Comparison of ENCODE assay signal across 12 cellular contexts in genomic region chr5:142686210-142686734, GRCh38. TPM values are rescaled to one million over a fixed set of nuclear protein-coding genes. Genes with fewer than 3 reads are reported as not detected.
DNase-seq lines count a peak whose midpoint lies in the region; ATAC-seq and TF ChIP-seq lines count a peak whose summit lies in the region.
"Had no signal": no experiment of that assay in that cellular context is flagged by ENCODE, and none has a peak within 500 bp of the region (broad histone marks: within the 10 kb centered on the region; RNA-seq: fewer than 3 reads in every experiment).

No MANE protein-coding gene starts in this region.

- H3K36me3 ChIP-seq in mesodermal cell (ENCODE audit: control insufficient read depth, insufficient read depth, low read length), result no peaks in the 10 kb centered on the region
- H3K36me3 ChIP-seq in thyroid gland, result no peaks in the 10 kb centered on the region
- no peaks in the 10 kb centered on the region for H3K36me3 ChIP-seq in CD8-positive, alpha-beta T cell (ENCODE audit: insufficient read depth, low read length)
- H3K36me3 ChIP-seq: HAP-1 had no signal

- H3K27me3 ChIP-seq in thyroid gland, result no peaks in the 10 kb centered on the region
- no peaks in the 10 kb centered on the region for H3K27me3 ChIP-seq in CD8-positive, alpha-beta T cell (ENCODE audit: insufficient read depth, low read length)

- H3K9me3 ChIP-seq in mesodermal cell (ENCODE audit: control insufficient read depth, low read length) (no peaks in the 10 kb centered on the region), thyroid gland (no peaks in the 10 kb centered on the region)
- no peaks in the 10 kb centered on the region for H3K9me3 ChIP-seq in CD8-positive, alpha-beta T cell (ENCODE audit: low read length)
- H3K9me3 ChIP-seq: HAP-1 had no signal

- H3K4me3 ChIP-seq in epithelial cell of esophagus (ENCODE audit: low read length), result no peak overlapping the region
- H3K4me3 ChIP-seq in mesodermal cell (ENCODE audit: extremely low read depth, insufficient read depth, low read length, poor library complexity, severe bottlenecking), result no peak overlapping the region
- H3K4me3 ChIP-seq in thyroid gland (replicated peaks in 1 of 3), result no peak overlapping the region
- H3K4me3 ChIP-seq in CD8-positive, alpha-beta T cell (ENCODE audit: low read depth, low read length), result no peak overlapping the region
- H3K4me3 ChIP-seq: HAP-1 had no signal

- no peaks in the 10 kb centered on the region for H3K36me3 Mint-ChIP-seq in CD8-positive, alpha-beta T cell

- H3K4me1 ChIP-seq in mesodermal cell (ENCODE audit: control insufficient read depth, insufficient read depth, low read length, poor library complexity, severe bottlenecking) (peaks cover 24% of the 10 kb centered on the region), thyroid gland (peaks cover 11 to 30% of the 10 kb centered on the region in 2 donors)
- no peaks in the 10 kb centered on the region for H3K4me1 ChIP-seq in CD8-positive, alpha-beta T cell (ENCODE audit: insufficient read depth, low read length)

- TF ChIP-seq POLR2A in thyroid gland (IDR thresholded peaks at IDR 0.05), result no peak

- no peak overlapping the region for H3K4me3 Mint-ChIP-seq in CD8-positive, alpha-beta T cell

- H3K27me3 Mint-ChIP-seq in CD8-positive, alpha-beta T cell (ENCODE audit: low read depth), result peaks cover 8% of the 10 kb centered on the region

- POLR2A ChIA-PET in CD8-positive, alpha-beta T cell (lab: Charles Lee), result no interaction called here

- ATAC-seq in SK-N-SH treated with all-trans-retinoic acid at 6 μM for 48 hours (peak; percentile 44), HG03175 (IDR thresholded peaks at IDR 0.05; ENCODE audit: unreplicated experiment) (no peak)
- ATAC-seq in CD8-positive, alpha-beta T cell, result no peak

- DNase-seq in epithelial cell of esophagus (ENCODE audit: low read depth) (peak; percentile 66), thyroid gland (peak; percentile 35 to 48), NCI-H774 (lab: John Stamatoyannopoulos, UW) (no peak)
- no peak for DNase-seq in CD8-positive, alpha-beta T cell
- DNase-seq: activated CD4-positive, alpha-beta T cell treated with anti-CD3 and anti-CD28 coated beads, Interleukin-2, amount 50 U/mL, for 1 hour; Kasumi-1; NCI-H226 had no signal

- H3K4me1 Mint-ChIP-seq in CD8-positive, alpha-beta T cell (ENCODE audit: low read depth), result no peaks in the 10 kb centered on the region

- no peak overlapping the region for H3K27ac Mint-ChIP-seq in CD8-positive, alpha-beta T cell

- intact Hi-C loops in thyroid gland (cut with DNase I), result no loop called here
- intact Hi-C loops in CD8-positive, alpha-beta T cell (cut with DNase I, micrococcal nuclease), result no loop called here

- 57 to 69% methylated on average over 6 to 7 of the region's 11 CpGs for WGBS in mesodermal cell (ENCODE audit: insufficient coverage in 2 of 2), 2 experiments
- 41 to 48% methylated on average over 7 to 11 of the region's 11 CpGs for WGBS in thyroid gland, 2 donors

- H3K27ac ChIP-seq in mesodermal cell (ENCODE audit: low read depth, low read length, severe bottlenecking) (peak overlapping the region; percentile 64), thyroid gland (peak overlapping the region in 1 of 3 donors; percentile 45)
- H3K27ac ChIP-seq in CD8-positive, alpha-beta T cell (ENCODE audit: low read depth, low read length), result no peak overlapping the region

- no peak for TF ChIP-seq CTCF in epithelial cell of esophagus (IDR thresholded peaks at IDR 0.05; ENCODE audit: insufficient read depth, low read depth, low read length, missing control alignments)
- TF ChIP-seq CTCF in thyroid gland (IDR thresholded peaks at IDR 0.05), result no peak
- TF ChIP-seq CTCF in CD8-positive, alpha-beta T cell (IDR thresholded peaks at IDR 0.05), result no peak

- CTCF ChIA-PET in CD8-positive, alpha-beta T cell (lab: Charles Lee), result interaction anchor here (1.1 to 1.9 kb wide), 3 partner anchors 12 to 27 kb away, joined by 3 to 11 read pairs (median 5); no protein-coding TSS in a partner anchor

- H3K9me3 Mint-ChIP-seq in CD8-positive, alpha-beta T cell, result no peaks in the 10 kb centered on the region

TF ChIP-seq in SK-N-SH treated with all-trans-retinoic acid at 6 μM for 48 hours, 23 proteins besides CTCF, POLR2A, EP300 and RAD21:
- TF ChIP-seq TCF4 (CRISPR knock-in tag; IDR thresholded peaks at IDR 0.05; ENCODE audit: borderline replicate concordance) (no peak), SNAI2 (CRISPR knock-in tag; IDR thresholded peaks at IDR 0.05) (no peak), ZNF70 (CRISPR knock-in tag; IDR thresholded peaks at IDR 0.05) (no peak), GLIS3 (CRISPR knock-in tag; IDR thresholded peaks at IDR 0.05) (no peak), CREB5 (CRISPR knock-in tag; IDR thresholded peaks at IDR 0.05; ENCODE audit: low read depth) (no peak), ARNTL (CRISPR knock-in tag; IDR thresholded peaks at IDR 0.05; ENCODE audit: borderline replicate concordance, low read depth) (no peak), ESRRG (CRISPR knock-in tag; IDR thresholded peaks at IDR 0.05) (no peak), CSDC2 (CRISPR knock-in tag; IDR thresholded peaks at IDR 0.05) (no peak), PPARA (CRISPR knock-in tag; IDR thresholded peaks at IDR 0.05; ENCODE audit: borderline replicate concordance) (no peak), TOX (CRISPR knock-in tag; IDR thresholded peaks at IDR 0.05; ENCODE audit: borderline replicate concordance) (no peak), ZC3H10 (CRISPR knock-in tag; IDR thresholded peaks at IDR 0.05) (no peak), RARB (CRISPR knock-in tag; IDR thresholded peaks at IDR 0.05) (no peak)
- TF ChIP-seq, protein P1, sequence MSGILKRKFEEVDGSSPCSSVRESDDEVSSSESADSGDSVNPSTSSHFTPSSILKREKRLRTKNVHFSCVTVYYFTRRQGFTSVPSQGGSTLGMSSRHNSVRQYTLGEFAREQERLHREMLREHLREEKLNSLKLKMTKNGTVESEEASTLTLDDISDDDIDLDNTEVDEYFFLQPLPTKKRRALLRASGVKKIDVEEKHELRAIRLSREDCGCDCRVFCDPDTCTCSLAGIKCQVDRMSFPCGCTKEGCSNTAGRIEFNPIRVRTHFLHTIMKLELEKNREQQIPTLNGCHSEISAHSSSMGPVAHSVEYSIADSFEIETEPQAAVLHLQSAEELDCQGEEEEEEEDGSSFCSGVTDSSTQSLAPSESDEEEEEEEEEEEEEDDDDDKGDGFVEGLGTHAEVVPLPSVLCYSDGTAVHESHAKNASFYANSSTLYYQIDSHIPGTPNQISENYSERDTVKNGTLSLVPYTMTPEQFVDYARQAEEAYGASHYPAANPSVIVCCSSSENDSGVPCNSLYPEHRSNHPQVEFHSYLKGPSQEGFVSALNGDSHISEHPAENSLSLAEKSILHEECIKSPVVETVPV (CRISPR knock-in tag; IDR thresholded peaks at IDR 0.05), result no peak
- TF ChIP-seq, protein P2, sequence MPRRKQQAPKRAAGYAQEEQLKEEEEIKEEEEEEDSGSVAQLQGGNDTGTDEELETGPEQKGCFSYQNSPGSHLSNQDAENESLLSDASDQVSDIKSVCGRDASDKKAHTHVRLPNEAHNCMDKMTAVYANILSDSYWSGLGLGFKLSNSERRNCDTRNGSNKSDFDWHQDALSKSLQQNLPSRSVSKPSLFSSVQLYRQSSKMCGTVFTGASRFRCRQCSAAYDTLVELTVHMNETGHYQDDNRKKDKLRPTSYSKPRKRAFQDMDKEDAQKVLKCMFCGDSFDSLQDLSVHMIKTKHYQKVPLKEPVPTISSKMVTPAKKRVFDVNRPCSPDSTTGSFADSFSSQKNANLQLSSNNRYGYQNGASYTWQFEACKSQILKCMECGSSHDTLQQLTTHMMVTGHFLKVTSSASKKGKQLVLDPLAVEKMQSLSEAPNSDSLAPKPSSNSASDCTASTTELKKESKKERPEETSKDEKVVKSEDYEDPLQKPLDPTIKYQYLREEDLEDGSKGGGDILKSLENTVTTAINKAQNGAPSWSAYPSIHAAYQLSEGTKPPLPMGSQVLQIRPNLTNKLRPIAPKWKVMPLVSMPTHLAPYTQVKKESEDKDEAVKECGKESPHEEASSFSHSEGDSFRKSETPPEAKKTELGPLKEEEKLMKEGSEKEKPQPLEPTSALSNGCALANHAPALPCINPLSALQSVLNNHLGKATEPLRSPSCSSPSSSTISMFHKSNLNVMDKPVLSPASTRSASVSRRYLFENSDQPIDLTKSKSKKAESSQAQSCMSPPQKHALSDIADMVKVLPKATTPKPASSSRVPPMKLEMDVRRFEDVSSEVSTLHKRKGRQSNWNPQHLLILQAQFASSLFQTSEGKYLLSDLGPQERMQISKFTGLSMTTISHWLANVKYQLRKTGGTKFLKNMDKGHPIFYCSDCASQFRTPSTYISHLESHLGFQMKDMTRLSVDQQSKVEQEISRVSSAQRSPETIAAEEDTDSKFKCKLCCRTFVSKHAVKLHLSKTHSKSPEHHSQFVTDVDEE (CRISPR knock-in tag; IDR thresholded peaks at IDR 0.05), result no peak

RNA-seq across cellular contexts. Expression of gene FGF1, which starts 0.4 kb away (rescaled TPM):
- polyA plus RNA-seq in mesodermal cell (2013, experiment 1 of 2), result 11.1 TPM
- polyA plus RNA-seq in mesodermal cell (2013, experiment 2 of 2), result 6.6 TPM
- total RNA-seq in thyroid gland, result 1 to 10 TPM in 3 of 4 donors, under 1 TPM in 1; 0.81 to 1.3 (median 1.2) TPM
- not detected for total RNA-seq in CD8-positive, alpha-beta T cell
- total RNA-seq: SK-MEL-5 had no signal

Comparison
In these comparisons a context has a peak if more than half of its experiments do, and no peak if none do; other contexts are left out.
1. DNase-seq: peak in epithelial cell of esophagus (single experiment) and thyroid gland (2 of 2); none in CD8-positive, alpha-beta T cell (0 of 7) and NCI-H774 (single experiment).